Comparison of ENCODE assay signal across 27 cellular contexts in the genomic region with DNA sequence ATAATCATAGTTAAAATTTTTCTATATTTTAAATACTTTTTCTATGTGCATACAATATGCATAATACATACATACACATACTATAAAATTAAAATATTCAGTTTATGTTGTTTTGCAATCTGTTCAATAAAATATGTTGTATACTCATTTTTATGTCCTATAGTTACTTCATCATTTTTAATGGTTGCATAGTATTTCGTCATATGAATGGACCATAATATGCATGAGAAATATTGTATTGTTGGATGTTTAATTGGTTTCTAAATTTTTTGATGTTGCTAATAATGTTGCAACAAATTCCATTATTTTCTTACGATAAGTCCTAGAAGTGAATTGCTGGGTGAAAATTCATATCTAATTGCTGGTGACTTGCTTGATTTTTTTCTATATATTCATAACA.
"Had no signal": no experiment of that assay in that cellular context is flagged by ENCODE, and none has a peak within 500 bp of the region (broad histone marks: within the 10 kb centered on the region; RNA-seq: fewer than 3 reads in every experiment).

No MANE protein-coding gene starts in this region.

- H3K27me3 ChIP-seq: body of pancreas, colonic mucosa, gastrocnemius medialis, heart left ventricle had no signal

- H3K27ac ChIP-seq: body of pancreas, colonic mucosa, gastrocnemius medialis, heart left ventricle had no signal

- H3K9me3 ChIP-seq: body of pancreas, colonic mucosa, gastrocnemius medialis, heart left ventricle had no signal

- H3K36me3 ChIP-seq: colonic mucosa, gastrocnemius medialis, heart left ventricle had no signal

- H3K4me3 ChIP-seq: body of pancreas, colonic mucosa, gastrocnemius medialis, heart left ventricle had no signal

- ATAC-seq: activated CD4-positive, alpha-beta T cell treated with anti-CD3 and anti-CD28 coated beads for 36 hours; activated T-cell treated with anti-CD3 and anti-CD28 coated beads, Interleukin-2, amount 50 U/mL, for 4 hours; activated T-helper 17 cell treated with anti-CD3 and anti-CD28 coated beads, Interleukin-2, amount 50 U/mL, for 72 hours; body of pancreas; esophagus mucosa; gastrocnemius medialis; heart left ventricle; T-helper 17 cell had no signal

- H3K4me1 ChIP-seq: body of pancreas, colonic mucosa, gastrocnemius medialis, heart left ventricle had no signal

- DNase-seq: activated CD4-positive, alpha-beta memory T cell treated with anti-CD3 and anti-CD28 coated beads, Interleukin-2, amount 10 ng/mL, durations not matched to agents 7 days and 5 days; activated CD4-positive, alpha-beta T cell treated with anti-CD3 and anti-CD28 coated beads for 36 hours; activated CD4-positive, alpha-beta T cell treated with anti-CD3 and anti-CD28 coated beads, Interleukin-2, amount 10 ng/mL, durations not matched to agents 24 days and 14 days; activated CD4-positive, CD25-positive, alpha-beta regulatory T cell; activated CD4-positive, CD25-positive, alpha-beta regulatory T cell treated with anti-CD3 and anti-CD28 coated beads, Interleukin-2, amount 50 U/mL, for 72 hours; activated CD8-positive, alpha-beta memory T cell treated with anti-CD3 and anti-CD28 coated beads for 24 hours; activated effector memory CD4-positive, alpha-beta T cell treated with Interleukin-2 at 50 U/mL for 16 hours; activated gamma-delta T cell treated with Interleukin-2 at 50 U/mL for 16 hours; activated naive CD4-positive, alpha-beta T cell treated with anti-CD3 and anti-CD28 coated beads, Interleukin-2, amount 50 U/mL, for 16 hours; activated naive CD4-positive, alpha-beta T cell treated with Interleukin-2 at 50 U/mL for 16 hours; activated T-cell treated with anti-CD3 and anti-CD28 coated beads, Interleukin-2, amount 50 U/mL, for 4 hours; amniotic stem cell; aorta; body of pancreas; caudate nucleus; colonic mucosa; effector memory CD4-positive, alpha-beta T cell; endodermal cell; foreskin fibroblast; gastrocnemius medialis; glutamatergic neuron; heart left ventricle; T-helper 1 cell; T-helper 17 cell; T1000 had no signal
